Comparison of ENCODE assay signal across 18 cellular contexts in genomic region chr3:89306535-89306934, GRCh38.
A peak's percentile ranks its signal among the peaks of the same experiment; 100 is the strongest.
DNase-seq lines count a peak whose midpoint lies in the region; FAIRE-seq and TF ChIP-seq lines count a peak whose summit lies in the region.
"Had no signal": no experiment of that assay in that cellular context is flagged by ENCODE, and none has a peak within 500 bp of the region (broad histone marks: within the 10 kb centered on the region; RNA-seq: fewer than 3 reads in every experiment).

No MANE protein-coding gene starts in this region.

- POLR2A ChIA-PET in OCI-LY7 (lab: Charles Lee): no interaction called here

- H3K9me3 Mint-ChIP-seq in astrocyte (ENCODE audit: unreplicated experiment): no peaks in the 10 kb centered on the region
- H3K9me3 Mint-ChIP-seq: GM23338, H9 had no signal

- H3K36me3 ChIP-seq in astrocyte (ENCODE audit: insufficient read depth, low read length) (no peaks in the 10 kb centered on the region), esophagus squamous epithelium (no peaks in the 10 kb centered on the region), OCI-LY7 (ENCODE audit: insufficient read depth, low read length) (no peaks in the 10 kb centered on the region)

- 35 to 38% methylated on average over 2 of the region's 2 CpGs for WGBS in esophagus squamous epithelium, 2 donors

- FAIRE-seq in astrocyte (lab: Jason Lieb, UNC): no peak
- FAIRE-seq: G401.6, GM12878 had no signal

- H3K4me1 ChIP-seq in astrocyte (ENCODE audit: insufficient read depth, low read length) (no peaks in the 10 kb centered on the region), esophagus squamous epithelium (no peaks in the 10 kb centered on the region), OCI-LY7 (ENCODE audit: insufficient read depth, low read length, poor library complexity, severe bottlenecking) (no peaks in the 10 kb centered on the region)
- H3K4me1 ChIP-seq: Caco-2 had no signal

- H3K79me2 ChIP-seq in astrocyte (ENCODE audit: insufficient read depth, low read length): no peaks in the 10 kb centered on the region
- no peaks in the 10 kb centered on the region for H3K79me2 ChIP-seq in OCI-LY7 (ENCODE audit: insufficient read depth, low read depth, low read length)

- H3K27me3 ChIP-seq in astrocyte (ENCODE audit: insufficient read depth, low read length) (no peaks in the 10 kb centered on the region), esophagus squamous epithelium (no peaks in the 10 kb centered on the region)
- H3K27me3 ChIP-seq: BLaER1 had no signal

- peaks cover 4% of the 10 kb centered on the region for H3K4me1 Mint-ChIP-seq in astrocyte (ENCODE audit: low read depth, unreplicated experiment)
- H3K4me1 Mint-ChIP-seq: B cell; CD4-positive, CD25-positive, alpha-beta regulatory T cell; GM23338; H9 had no signal

- H3K4me3 Mint-ChIP-seq in astrocyte (ENCODE audit: unreplicated experiment): no peak overlapping the region
- H3K4me3 Mint-ChIP-seq: B cell; CD4-positive, CD25-positive, alpha-beta regulatory T cell; CD8-positive, alpha-beta T cell; GM23338; H9 had no signal

- TF ChIP-seq CTCF in astrocyte (IDR thresholded peaks at IDR 0.05; ENCODE audit: insufficient read depth, low read depth, low read length) (no peak), astrocyte of the spinal cord (IDR thresholded peaks at IDR 0.05; ENCODE audit: low read depth, low read length) (no peak), esophagus squamous epithelium (IDR thresholded peaks at IDR 0.05) (no peak), OCI-LY7 (conservative IDR thresholded peaks at IDR 0.05; ENCODE audit: low read length) (no peak)

- in situ Hi-C loops in astrocyte of the spinal cord (cut with HindIII; ENCODE audit: low sequenced_read_pairs): no loop called here

- no peaks in the 10 kb centered on the region for H3K9me2 ChIP-seq in OCI-LY7 (ENCODE audit: insufficient read depth, low read length)

- H3K27me3 Mint-ChIP-seq in astrocyte (ENCODE audit: low read depth, unreplicated experiment): no peaks in the 10 kb centered on the region
- H3K27me3 Mint-ChIP-seq: B cell; CD4-positive, CD25-positive, alpha-beta regulatory T cell had no signal

- CTCF ChIA-PET in OCI-LY7 (lab: Charles Lee; ENCODE audit: unreplicated experiment): no interaction called here

- no peak overlapping the region for H3K9ac ChIP-seq in astrocyte (ENCODE audit: low read length)
- H3K9ac ChIP-seq: BLaER1 had no signal

- no peak overlapping the region for H3K4me2 ChIP-seq in astrocyte (ENCODE audit: low read length)
- H3K4me2 ChIP-seq in OCI-LY7 (ENCODE audit: low read length): no peak overlapping the region
- H3K4me2 ChIP-seq: BLaER1, GM23338 had no signal

- H3K36me3 Mint-ChIP-seq in astrocyte (ENCODE audit: low read depth, unreplicated experiment): no peaks in the 10 kb centered on the region
- H3K36me3 Mint-ChIP-seq: CD4-positive, CD25-positive, alpha-beta regulatory T cell; CD8-positive, alpha-beta T cell had no signal

- H3K27ac ChIP-seq in astrocyte (ENCODE audit: low read depth, low read length) (no peak overlapping the region), esophagus squamous epithelium (no peak overlapping the region), OCI-LY7 (ENCODE audit: low read depth, low read length, poor library complexity, severe bottlenecking) (no peak overlapping the region)
- H3K27ac ChIP-seq: BLaER1, C4-2B had no signal

- H4K20me1 ChIP-seq in astrocyte (ENCODE audit: insufficient read depth, low read length) (no peaks in the 10 kb centered on the region), OCI-LY7 (ENCODE audit: insufficient read depth, low read length) (no peaks in the 10 kb centered on the region)

- no peak overlapping the region for H3K4me3 ChIP-seq in astrocyte (ENCODE audit: insufficient read depth, low read depth, low read length)
- H3K4me3 ChIP-seq in astrocyte of the spinal cord (ENCODE audit: low read depth, low read length): no peak overlapping the region
- no peak overlapping the region for H3K4me3 ChIP-seq in esophagus squamous epithelium
- no peak overlapping the region for H3K4me3 ChIP-seq in OCI-LY7 (ENCODE audit: low read depth, low read length, poor library complexity, severe bottlenecking)
- H3K4me3 ChIP-seq: BLaER1, GM12878, GM23338 had no signal

- H2AFZ ChIP-seq in astrocyte (ENCODE audit: low read depth, low read length) (no peak overlapping the region), OCI-LY7 (ENCODE audit: low read length) (no peak overlapping the region)
- H2AFZ ChIP-seq: GM23338 had no signal

- intact Hi-C loops in esophagus squamous epithelium (cut with DNase I): no loop called here
- intact Hi-C loops in OCI-LY7 (cut with micrococcal nuclease; ENCODE audit: unreplicated experiment): no loop called here

- DNase-seq in astrocyte (ENCODE audit: low read depth) (peak; percentile 84), astrocyte of the spinal cord (ENCODE audit: low read depth, low spot score) (peak; percentile 22), stromal cell of bone marrow (ENCODE audit: low read depth) (peak; percentile 54), AG20443 (ENCODE audit: low spot score) (no peak), esophagus squamous epithelium (lab: John Stamatoyannopoulos, UW) (no peak), OCI-LY7 (ENCODE audit: low spot score) (no peak)
- DNase-seq: Caco-2; CD4-positive, CD25-positive, alpha-beta regulatory T cell; CD8-positive, alpha-beta T cell; DMS153; DND-41; H9 had no signal

- no peak overlapping the region for H3K27ac Mint-ChIP-seq in astrocyte (ENCODE audit: unreplicated experiment)
- H3K27ac Mint-ChIP-seq: B cell; CD4-positive, CD25-positive, alpha-beta regulatory T cell; CD8-positive, alpha-beta T cell; GM23338; H9 had no signal

- H3K9me3 ChIP-seq in astrocyte (ENCODE audit: insufficient read depth, low read depth, low read length) (no peaks in the 10 kb centered on the region), esophagus squamous epithelium (no peaks in the 10 kb centered on the region), OCI-LY7 (ENCODE audit: low read length) (no peaks in the 10 kb centered on the region)
- H3K9me3 ChIP-seq: BLaER1, Caco-2 had no signal

- BruUV-seq in OCI-LY7 (replicated peaks; lab: Mats Ljungman, UMichigan): no TSS peak

- TF ChIP-seq POLR2A in esophagus squamous epithelium (IDR thresholded peaks at IDR 0.05): no peak

Comparison
In these comparisons a context has a peak if more than half of its experiments do, and no peak if none do; other contexts are left out.
1. DNase-seq: peak in astrocyte (single experiment), astrocyte of the spinal cord (single experiment) and stromal cell of bone marrow (single experiment); none in AG20443 (single experiment), esophagus squamous epithelium (single experiment) and OCI-LY7 (single experiment).